ENCODE assay signal across 2 cellular contexts in the genomic region with DNA sequence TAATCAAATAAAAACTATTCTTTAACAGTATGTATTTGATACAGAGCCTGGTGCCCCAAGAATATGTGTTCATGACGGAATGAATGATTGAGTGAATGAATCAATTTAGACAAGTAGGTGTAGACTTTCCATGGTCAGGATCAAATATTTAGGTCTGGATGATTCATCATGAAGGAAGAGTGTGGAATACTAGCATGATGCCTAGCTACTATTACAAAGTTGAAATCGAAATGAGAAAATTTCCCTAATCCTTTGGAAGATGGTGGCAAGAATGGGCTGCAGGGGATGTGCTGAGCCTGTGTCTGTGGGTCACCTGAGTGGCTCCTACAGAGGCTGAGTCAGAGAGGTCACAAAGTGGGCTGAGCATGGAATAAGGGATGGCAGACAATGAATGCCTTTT.
TF ChIP-seq lines count a peak whose summit lies in the region.

No MANE protein-coding gene starts in this region.

TF ChIP-seq in SK-N-SH, 30 proteins besides CTCF, POLR2A, EP300 and RAD21 (continued from another document):
- TF ChIP-seq, protein P1, sequence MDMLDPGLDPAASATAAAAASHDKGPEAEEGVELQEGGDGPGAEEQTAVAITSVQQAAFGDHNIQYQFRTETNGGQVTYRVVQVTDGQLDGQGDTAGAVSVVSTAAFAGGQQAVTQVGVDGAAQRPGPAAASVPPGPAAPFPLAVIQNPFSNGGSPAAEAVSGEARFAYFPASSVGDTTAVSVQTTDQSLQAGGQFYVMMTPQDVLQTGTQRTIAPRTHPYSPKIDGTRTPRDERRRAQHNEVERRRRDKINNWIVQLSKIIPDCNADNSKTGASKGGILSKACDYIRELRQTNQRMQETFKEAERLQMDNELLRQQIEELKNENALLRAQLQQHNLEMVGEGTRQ (IDR thresholded peaks at IDR 0.05; ENCODE audit: borderline replicate concordance, low read depth, low read length) = no peak

TF ChIP-seq in SK-N-SH treated with all-trans-retinoic acid at 6 μM for 48 hours, 23 proteins besides CTCF, POLR2A, EP300 and RAD21 (continued from another document):
- TF ChIP-seq, protein P2, sequence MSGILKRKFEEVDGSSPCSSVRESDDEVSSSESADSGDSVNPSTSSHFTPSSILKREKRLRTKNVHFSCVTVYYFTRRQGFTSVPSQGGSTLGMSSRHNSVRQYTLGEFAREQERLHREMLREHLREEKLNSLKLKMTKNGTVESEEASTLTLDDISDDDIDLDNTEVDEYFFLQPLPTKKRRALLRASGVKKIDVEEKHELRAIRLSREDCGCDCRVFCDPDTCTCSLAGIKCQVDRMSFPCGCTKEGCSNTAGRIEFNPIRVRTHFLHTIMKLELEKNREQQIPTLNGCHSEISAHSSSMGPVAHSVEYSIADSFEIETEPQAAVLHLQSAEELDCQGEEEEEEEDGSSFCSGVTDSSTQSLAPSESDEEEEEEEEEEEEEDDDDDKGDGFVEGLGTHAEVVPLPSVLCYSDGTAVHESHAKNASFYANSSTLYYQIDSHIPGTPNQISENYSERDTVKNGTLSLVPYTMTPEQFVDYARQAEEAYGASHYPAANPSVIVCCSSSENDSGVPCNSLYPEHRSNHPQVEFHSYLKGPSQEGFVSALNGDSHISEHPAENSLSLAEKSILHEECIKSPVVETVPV (CRISPR knock-in tag; IDR thresholded peaks at IDR 0.05) = no peak
- TF ChIP-seq, protein P3, sequence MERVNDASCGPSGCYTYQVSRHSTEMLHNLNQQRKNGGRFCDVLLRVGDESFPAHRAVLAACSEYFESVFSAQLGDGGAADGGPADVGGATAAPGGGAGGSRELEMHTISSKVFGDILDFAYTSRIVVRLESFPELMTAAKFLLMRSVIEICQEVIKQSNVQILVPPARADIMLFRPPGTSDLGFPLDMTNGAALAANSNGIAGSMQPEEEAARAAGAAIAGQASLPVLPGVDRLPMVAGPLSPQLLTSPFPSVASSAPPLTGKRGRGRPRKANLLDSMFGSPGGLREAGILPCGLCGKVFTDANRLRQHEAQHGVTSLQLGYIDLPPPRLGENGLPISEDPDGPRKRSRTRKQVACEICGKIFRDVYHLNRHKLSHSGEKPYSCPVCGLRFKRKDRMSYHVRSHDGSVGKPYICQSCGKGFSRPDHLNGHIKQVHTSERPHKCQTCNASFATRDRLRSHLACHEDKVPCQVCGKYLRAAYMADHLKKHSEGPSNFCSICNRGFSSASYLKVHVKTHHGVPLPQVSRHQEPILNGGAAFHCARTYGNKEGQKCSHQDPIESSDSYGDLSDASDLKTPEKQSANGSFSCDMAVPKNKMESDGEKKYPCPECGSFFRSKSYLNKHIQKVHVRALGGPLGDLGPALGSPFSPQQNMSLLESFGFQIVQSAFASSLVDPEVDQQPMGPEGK (CRISPR knock-in tag; IDR thresholded peaks at IDR 0.05; ENCODE audit: borderline replicate concordance) = no peak
- TF ChIP-seq ZNF8 (CRISPR knock-in tag; IDR thresholded peaks at IDR 0.05) (no peak), ZFP3 (CRISPR knock-in tag; IDR thresholded peaks at IDR 0.05) (no peak), TCF4 (CRISPR knock-in tag; IDR thresholded peaks at IDR 0.05; ENCODE audit: borderline replicate concordance) (no peak), ZFP30 (CRISPR knock-in tag; IDR thresholded peaks at IDR 0.05) (no peak), RARB (CRISPR knock-in tag; IDR thresholded peaks at IDR 0.05) (no peak), SNAI2 (CRISPR knock-in tag; IDR thresholded peaks at IDR 0.05) (no peak), ZNF70 (CRISPR knock-in tag; IDR thresholded peaks at IDR 0.05) (no peak), BACH2 (CRISPR knock-in tag; IDR thresholded peaks at IDR 0.05; ENCODE audit: borderline replicate concordance) (no peak), PPARA (CRISPR knock-in tag; IDR thresholded peaks at IDR 0.05; ENCODE audit: borderline replicate concordance) (no peak)
